1 cellular context compared by ENCODE assay signal in the genomic region with DNA sequence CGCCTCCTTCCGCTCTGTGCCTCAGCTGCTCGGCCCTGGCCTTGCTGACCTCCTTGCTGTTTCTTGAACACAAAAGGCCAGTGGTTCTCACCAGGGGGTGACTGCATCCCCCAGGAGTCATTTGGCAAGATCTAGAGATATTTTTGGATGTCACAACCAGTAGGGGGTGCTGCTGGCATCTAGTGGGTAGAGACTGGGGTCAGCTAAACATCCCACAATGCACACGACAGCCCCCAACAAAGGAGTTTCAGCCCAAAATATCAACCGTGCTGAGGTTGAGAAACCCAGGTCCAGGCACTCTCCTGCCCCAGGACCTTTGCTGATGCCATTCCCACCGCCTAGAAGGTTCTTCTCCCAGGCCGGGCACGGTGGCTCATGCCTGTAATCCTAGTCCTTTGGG.
TF ChIP-seq lines count a peak whose summit lies in the region.

No MANE protein-coding gene starts in this region.

TF ChIP-seq in HCT116, 20 proteins besides CTCF, POLR2A, EP300 and RAD21:
- TF ChIP-seq, protein P1, sequence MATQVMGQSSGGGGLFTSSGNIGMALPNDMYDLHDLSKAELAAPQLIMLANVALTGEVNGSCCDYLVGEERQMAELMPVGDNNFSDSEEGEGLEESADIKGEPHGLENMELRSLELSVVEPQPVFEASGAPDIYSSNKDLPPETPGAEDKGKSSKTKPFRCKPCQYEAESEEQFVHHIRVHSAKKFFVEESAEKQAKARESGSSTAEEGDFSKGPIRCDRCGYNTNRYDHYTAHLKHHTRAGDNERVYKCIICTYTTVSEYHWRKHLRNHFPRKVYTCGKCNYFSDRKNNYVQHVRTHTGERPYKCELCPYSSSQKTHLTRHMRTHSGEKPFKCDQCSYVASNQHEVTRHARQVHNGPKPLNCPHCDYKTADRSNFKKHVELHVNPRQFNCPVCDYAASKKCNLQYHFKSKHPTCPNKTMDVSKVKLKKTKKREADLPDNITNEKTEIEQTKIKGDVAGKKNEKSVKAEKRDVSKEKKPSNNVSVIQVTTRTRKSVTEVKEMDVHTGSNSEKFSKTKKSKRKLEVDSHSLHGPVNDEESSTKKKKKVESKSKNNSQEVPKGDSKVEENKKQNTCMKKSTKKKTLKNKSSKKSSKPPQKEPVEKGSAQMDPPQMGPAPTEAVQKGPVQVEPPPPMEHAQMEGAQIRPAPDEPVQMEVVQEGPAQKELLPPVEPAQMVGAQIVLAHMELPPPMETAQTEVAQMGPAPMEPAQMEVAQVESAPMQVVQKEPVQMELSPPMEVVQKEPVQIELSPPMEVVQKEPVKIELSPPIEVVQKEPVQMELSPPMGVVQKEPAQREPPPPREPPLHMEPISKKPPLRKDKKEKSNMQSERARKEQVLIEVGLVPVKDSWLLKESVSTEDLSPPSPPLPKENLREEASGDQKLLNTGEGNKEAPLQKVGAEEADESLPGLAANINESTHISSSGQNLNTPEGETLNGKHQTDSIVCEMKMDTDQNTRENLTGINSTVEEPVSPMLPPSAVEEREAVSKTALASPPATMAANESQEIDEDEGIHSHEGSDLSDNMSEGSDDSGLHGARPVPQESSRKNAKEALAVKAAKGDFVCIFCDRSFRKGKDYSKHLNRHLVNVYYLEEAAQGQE (IDR thresholded peaks at IDR 0.05; ENCODE audit: low read depth), result no peak
- TF ChIP-seq EZH2 (IDR thresholded peaks at IDR 0.05), result no peak
- no peak for TF ChIP-seq SP1 (IDR thresholded peaks at IDR 0.05; ENCODE audit: low read depth)
- no peak for TF ChIP-seq CEBPB (IDR thresholded peaks at IDR 0.05; ENCODE audit: low read depth)
- TF ChIP-seq MAX (IDR thresholded peaks at IDR 0.05), result no peak
- TF ChIP-seq TCF7L2 (IDR thresholded peaks at IDR 0.05; ENCODE audit: borderline replicate concordance, extremely low read depth, insufficient read depth, insufficient read length), result no peak
- TF ChIP-seq POLR2AphosphoS5 (IDR thresholded peaks at IDR 0.05; ENCODE audit: low read depth, low read length), result no peak
- no peak for TF ChIP-seq FOSL1 (IDR thresholded peaks at IDR 0.05; ENCODE audit: low read depth)
- TF ChIP-seq ZNF274 (IDR thresholded peaks at IDR 0.05; ENCODE audit: low read depth, low read length), result no peak
- TF ChIP-seq, protein P2, sequence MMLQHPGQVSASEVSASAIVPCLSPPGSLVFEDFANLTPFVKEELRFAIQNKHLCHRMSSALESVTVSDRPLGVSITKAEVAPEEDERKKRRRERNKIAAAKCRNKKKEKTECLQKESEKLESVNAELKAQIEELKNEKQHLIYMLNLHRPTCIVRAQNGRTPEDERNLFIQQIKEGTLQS (IDR thresholded peaks at IDR 0.05), result no peak
- TF ChIP-seq ZBTB33 (IDR thresholded peaks at IDR 0.05; ENCODE audit: extremely low read depth, insufficient replicate concordance, low read length), result no peak
- TF ChIP-seq SIN3A (IDR thresholded peaks at IDR 0.05; ENCODE audit: low read depth), result no peak
- TF ChIP-seq CBX3 (IDR thresholded peaks at IDR 0.05; ENCODE audit: low read depth), result no peak
- no peak for TF ChIP-seq JUND (IDR thresholded peaks at IDR 0.05)
- TF ChIP-seq SRF (IDR thresholded peaks at IDR 0.05; ENCODE audit: low read depth), result no peak
- TF ChIP-seq ZFX (IDR thresholded peaks at IDR 0.05), result no peak
- no peak for TF ChIP-seq YY1 (IDR thresholded peaks at IDR 0.05; ENCODE audit: extremely low read depth, insufficient replicate concordance, low read depth, low read length)
